In genomic region chr1:103254691-103255090, GRCh38 we compare ENCODE assay signal across 19 cellular contexts.
A peak's percentile ranks its signal among the peaks of the same experiment; 100 is the strongest.
DNase-seq lines count a peak whose midpoint lies in the region; ATAC-seq, FAIRE-seq and TF ChIP-seq lines count a peak whose summit lies in the region.
"Had no signal": no experiment of that assay in that cellular context is flagged by ENCODE, and none has a peak within 500 bp of the region (broad histone marks: within the 10 kb centered on the region; RNA-seq: fewer than 3 reads in every experiment).

No MANE protein-coding gene starts in this region.

- H3K79me1 ChIP-seq in neuronal stem cell (ENCODE audit: low read depth, low read length) = no peaks in the 10 kb centered on the region

- H2AK5ac ChIP-seq in neuronal stem cell (ENCODE audit: low read depth, low read length) = no peak overlapping the region

- TF ChIP-seq EP300 in gastroesophageal sphincter (IDR thresholded peaks at IDR 0.05) = no peak

- ATAC-seq in gastroesophageal sphincter = no peak
- no peak for ATAC-seq in GM18520 (IDR thresholded peaks at IDR 0.05; ENCODE audit: unreplicated experiment)
- ATAC-seq: GM12878, HepG2 had no signal

- peaks cover 5% of the 10 kb centered on the region for H3F3A ChIP-seq in neural progenitor cell (ENCODE audit: low read depth)

- H3K79me2 ChIP-seq in neural progenitor cell (ENCODE audit: low read depth) = no peaks in the 10 kb centered on the region

- no peak overlapping the region for H3K27ac Mint-ChIP-seq in neural progenitor cell
- H3K27ac Mint-ChIP-seq: CD4-positive, CD25-positive, alpha-beta regulatory T cell; H9 had no signal

- no peak overlapping the region for H2AFZ ChIP-seq in neural progenitor cell (replicated peaks)
- no peak overlapping the region for H2AFZ ChIP-seq in neuronal stem cell (ENCODE audit: low read length)

- H3K18ac ChIP-seq in neuronal stem cell (ENCODE audit: low read length) = no peak overlapping the region

- H2BK12ac ChIP-seq in neuronal stem cell (ENCODE audit: low read length) = no peak overlapping the region

- H3K36me3 Mint-ChIP-seq in neural progenitor cell = no peaks in the 10 kb centered on the region
- H3K36me3 Mint-ChIP-seq: CD4-positive, CD25-positive, alpha-beta regulatory T cell had no signal

- H3K9me3 ChIP-seq in SJSA1 (replicated peaks) (no peaks in the 10 kb centered on the region), neural progenitor cell (ENCODE audit: low read depth) (no peaks in the 10 kb centered on the region), neuronal stem cell (replicated peaks in 1 of 2; ENCODE audit: control insufficient read depth in 2 of 2, insufficient read depth in 1 of 2, low read depth in 1 of 2, low read length in 2 of 2) (no peaks in the 10 kb centered on the region), gastroesophageal sphincter (no peaks in the 10 kb centered on the region)
- H3K9me3 ChIP-seq: BLaER1 treated with 17β-estradiol and CSF1 and Interleukin-3, amounts not matched to agents 10 nM and 100 nM had no signal

- no peak overlapping the region for H4K91ac ChIP-seq in neuronal stem cell (ENCODE audit: low read depth, low read length, poor library complexity)

- H4K8ac ChIP-seq in neuronal stem cell (ENCODE audit: low read depth, low read length) = no peak overlapping the region

- peaks cover 7% of the 10 kb centered on the region for H3K9me3 Mint-ChIP-seq in neural progenitor cell

- no peak for DNase-seq in SJSA1 (ENCODE audit: low read depth in 1 of 2, low spot score in 2 of 2)
- peak; percentile 58 for DNase-seq in choroid plexus epithelial cell (ENCODE audit: low read depth)
- peak; percentile 24 for DNase-seq in iris pigment epithelial cell (ENCODE audit: low read depth)
- DNase-seq in neural progenitor cell (ENCODE audit: low spot score) = no peak
- no peak for DNase-seq in neuronal stem cell (ENCODE audit: low spot score)
- DNase-seq: AML-193; CD4-positive, CD25-positive, alpha-beta regulatory T cell; DMS53; GOT3; H9 had no signal

- H3K27me3 ChIP-seq in SJSA1 (replicated peaks) (no peaks in the 10 kb centered on the region), neural progenitor cell (no peaks in the 10 kb centered on the region), neuronal stem cell (ENCODE audit: control insufficient read depth in 3 of 3, insufficient read depth in 3 of 3, low read depth in 1 of 3, low read length in 3 of 3) (no peaks in the 10 kb centered on the region), gastroesophageal sphincter (no peaks in the 10 kb centered on the region)
- H3K27me3 ChIP-seq: BLaER1 treated with 17β-estradiol and CSF1 and Interleukin-3, amounts not matched to agents 10 nM and 100 nM had no signal

- TF ChIP-seq CTCF in choroid plexus epithelial cell (conservative IDR thresholded peaks at IDR 0.05; ENCODE audit: low read depth, low read length) (no peak), neural progenitor cell (IDR thresholded peaks at IDR 0.05) (no peak), gastroesophageal sphincter (IDR thresholded peaks at IDR 0.05) (no peak)

- no peak overlapping the region for H2BK15ac ChIP-seq in neuronal stem cell (ENCODE audit: low read length)

- TF ChIP-seq POLR2A in gastroesophageal sphincter (IDR thresholded peaks at IDR 0.05) = no peak

- H3K4me3 Mint-ChIP-seq in neural progenitor cell = no peak overlapping the region
- H3K4me3 Mint-ChIP-seq: CD4-positive, CD25-positive, alpha-beta regulatory T cell; H9 had no signal

- no peak overlapping the region for H2BK5ac ChIP-seq in neuronal stem cell (ENCODE audit: low read length)

- H3K4ac ChIP-seq in neuronal stem cell (ENCODE audit: low read length) = no peak overlapping the region

- H3K4me1 ChIP-seq in SJSA1 (replicated peaks) (peaks cover 35% of the 10 kb centered on the region), neural progenitor cell (peaks cover 11% of the 10 kb centered on the region), neuronal stem cell (ENCODE audit: control insufficient read depth in 2 of 2, insufficient read depth in 1 of 2, low read depth in 1 of 2, low read length in 2 of 2) (no peaks in the 10 kb centered on the region), gastroesophageal sphincter (no peaks in the 10 kb centered on the region)

- no peaks in the 10 kb centered on the region for H4K20me1 ChIP-seq in neural progenitor cell (ENCODE audit: low read depth)
- H4K20me1 ChIP-seq: BLaER1 treated with 17β-estradiol and CSF1 and Interleukin-3, amounts not matched to agents 10 nM and 100 nM had no signal

- H2BK120ac ChIP-seq in neuronal stem cell (ENCODE audit: low read depth, low read length) = no peak overlapping the region

- FAIRE-seq in A204.1 (lab: Jason Lieb, UNC) = peak; percentile 48
- FAIRE-seq: GM12878, GM18507, HepG2, HTR-8/SVneo had no signal

- no peak overlapping the region for H3K14ac ChIP-seq in neuronal stem cell (ENCODE audit: low read length)

- H3K4me1 Mint-ChIP-seq in neural progenitor cell = peaks cover 12% of the 10 kb centered on the region
- H3K4me1 Mint-ChIP-seq: CD4-positive, CD25-positive, alpha-beta regulatory T cell had no signal

- no peaks in the 10 kb centered on the region for H3K36me3 ChIP-seq in SJSA1
- H3K36me3 ChIP-seq in neural progenitor cell = no peaks in the 10 kb centered on the region
- H3K36me3 ChIP-seq in neuronal stem cell (replicated peaks in 1 of 2; ENCODE audit: control insufficient read depth in 2 of 2, insufficient read depth in 2 of 2, low read length in 2 of 2) = no peaks in the 10 kb centered on the region
- no peaks in the 10 kb centered on the region for H3K36me3 ChIP-seq in gastroesophageal sphincter
- H3K36me3 ChIP-seq: BLaER1 treated with 17β-estradiol and CSF1 and Interleukin-3, amounts not matched to agents 10 nM and 100 nM had no signal

- H3K4me3 ChIP-seq in SJSA1 (no peak overlapping the region), choroid plexus epithelial cell (ENCODE audit: low read depth, low read length) (no peak overlapping the region), neural progenitor cell (no peak overlapping the region), neuronal stem cell (ENCODE audit: low read length in 2 of 2) (no peak overlapping the region), gastroesophageal sphincter (no peak overlapping the region)
- H3K4me3 ChIP-seq: BLaER1 treated with 17β-estradiol and CSF1 and Interleukin-3, amounts not matched to agents 10 nM and 100 nM; GM12878 had no signal

- H3K4me2 ChIP-seq in neural progenitor cell = no peak overlapping the region
- H3K4me2 ChIP-seq in neuronal stem cell (ENCODE audit: insufficient read depth, low read length, poor library complexity, severe bottlenecking) = no peak overlapping the region
- H3K4me2 ChIP-seq: BLaER1 treated with 17β-estradiol and CSF1 and Interleukin-3, amounts not matched to agents 10 nM and 100 nM had no signal

- H3K9ac ChIP-seq in neural progenitor cell (no peak overlapping the region), neuronal stem cell (ENCODE audit: low read depth, low read length, poor library complexity) (no peak overlapping the region)
- H3K9ac ChIP-seq: BLaER1 treated with 17β-estradiol and CSF1 and Interleukin-3, amounts not matched to agents 10 nM and 100 nM had no signal

- H3K27ac ChIP-seq in SJSA1 = peak overlapping the region; percentile 6; the same call in 1 of the 2 replicates
- no peak overlapping the region for H3K27ac ChIP-seq in neural progenitor cell
- H3K27ac ChIP-seq in neuronal stem cell (replicated peaks; ENCODE audit: low read length) = no peak overlapping the region
- H3K27ac ChIP-seq in gastroesophageal sphincter = no peak overlapping the region
- H3K27ac ChIP-seq: 22Rv1; BLaER1 treated with 17β-estradiol and CSF1 and Interleukin-3, amounts not matched to agents 10 nM and 100 nM had no signal

- no peaks in the 10 kb centered on the region for H3K27me3 Mint-ChIP-seq in neural progenitor cell (ENCODE audit: insufficient read depth, low read depth)
- H3K27me3 Mint-ChIP-seq: CD4-positive, CD25-positive, alpha-beta regulatory T cell had no signal

- WGBS in neuronal stem cell (ENCODE audit: extremely low coverage in 2 of 2, insufficient read length in 2 of 2, insufficient replicate concordance in 1 of 2), 2 donors = no CpG with 5 or more reads among the region's 3 CpGs
- WGBS in gastroesophageal sphincter (ENCODE audit: low coverage in 1 of 2), 2 donors = 16 to 17% methylated on average over 3 of the region's 3 CpGs

- H3K23ac ChIP-seq in neuronal stem cell (ENCODE audit: low read depth, low read length, poor library complexity) = no peak overlapping the region

Comparison
In these comparisons a context has a peak if more than half of its experiments do, and no peak if none do; other contexts are left out.
1. DNase-seq: peak in choroid plexus epithelial cell (single experiment) and iris pigment epithelial cell (single experiment); none in SJSA1 (0 of 2), neural progenitor cell (single experiment) and neuronal stem cell (single experiment).